Comparison of ENCODE assay signal across 21 cellular contexts in genomic region chr2:117776888-117777287, GRCh38.
"Had no signal": no experiment of that assay in that cellular context is flagged by ENCODE, and none has a peak within 500 bp of the region (broad histone marks: within the 10 kb centered on the region; RNA-seq: fewer than 3 reads in every experiment).

No MANE protein-coding gene starts in this region.

- ATAC-seq: foreskin keratinocyte, gastroesophageal sphincter, heart left ventricle, left colon, left lobe of liver, left ventricle myocardium superior, lower lobe of right lung, mucosa of descending colon had no signal

- DNase-seq: dermis blood vessel endothelial cell; dorsolateral prefrontal cortex; effector CD4-positive, alpha-beta T cell; effector memory CD4-positive, alpha-beta T cell; foreskin keratinocyte; heart left ventricle; hypothalamus; immature natural killer cell; islet precursor cell; kidney; kidney glomerular epithelial cell; left colon; left ventricle myocardium superior; lower lobe of right lung; mesenchymal stem cell; mucosa of descending colon had no signal

- H3K79me2 ChIP-seq: hepatocyte had no signal

- H3K4me1 ChIP-seq: esophagus muscularis mucosa, foreskin keratinocyte, gastroesophageal sphincter, heart left ventricle, lower lobe of right lung had no signal

- H3K4me2 ChIP-seq: hepatocyte had no signal

- H3K27ac ChIP-seq: coronary artery, dorsolateral prefrontal cortex, esophagus muscularis mucosa, foreskin keratinocyte, gastroesophageal sphincter, heart left ventricle, hepatocyte, lower lobe of right lung had no signal

- H3K9me3 ChIP-seq: esophagus muscularis mucosa, gastroesophageal sphincter, heart left ventricle, lower lobe of right lung, mucosa of descending colon had no signal

- H3K36me3 ChIP-seq: esophagus muscularis mucosa, gastroesophageal sphincter, heart left ventricle, lower lobe of right lung had no signal

- H2AFZ ChIP-seq: hepatocyte had no signal

- H3K27me3 ChIP-seq: foreskin keratinocyte, gastroesophageal sphincter, hepatocyte had no signal

- H3K4me3 ChIP-seq: coronary artery, dorsolateral prefrontal cortex, esophagus muscularis mucosa, gastroesophageal sphincter, heart left ventricle, hepatocyte, lower lobe of right lung, mucosa of descending colon had no signal
